ENCODE assay signal across 27 cellular contexts in genomic region chr17:80387071-80387470, GRCh38.
"Had no signal": no experiment of that assay in that cellular context is flagged by ENCODE, and none has a peak within 500 bp of the region (broad histone marks: within the 10 kb centered on the region; RNA-seq: fewer than 3 reads in every experiment).

No MANE protein-coding gene starts in this region.

- H3K27ac Mint-ChIP-seq: activated CD4-positive, alpha-beta memory T cell treated with anti-CD3 and anti-CD28 coated beads for 36 hours; activated CD4-positive, alpha-beta T cell treated with anti-CD3 and anti-CD28 coated beads, Interleukin-2, amount 10 ng/mL, durations not matched to agents 24 days and 14 days; activated naive CD4-positive, alpha-beta T cell treated with anti-CD3 and anti-CD28 coated beads for 36 hours; activated naive CD8-positive, alpha-beta T cell treated with anti-CD3 and anti-CD28 coated beads, Interleukin-2, amount 50 U/mL, for 24 hours; activated T-helper 2 cell treated with anti-CD3 and anti-CD28 coated beads, Interferon-gamma antibody, Interleukin-2, Interleukin-4, amounts not matched to agents 10 μg/mL and 5 μg/mL and 100 μg/mL, durations not matched to agents 14 hours and 24 hours and 36 hours had no signal

- DNase-seq: activated CD4-positive, alpha-beta memory T cell treated with anti-CD3 and anti-CD28 coated beads for 36 hours; activated CD4-positive, alpha-beta T cell treated with anti-CD3 and anti-CD28 coated beads, Interleukin-2, amount 10 ng/mL, durations not matched to agents 24 days and 14 days; activated CD4-positive, CD25-positive, alpha-beta regulatory T cell treated with anti-CD3 and anti-CD28 coated beads, Interleukin-2, amount 50 U/mL, for 72 hours; activated naive CD4-positive, alpha-beta T cell treated with anti-CD3 and anti-CD28 coated beads for 36 hours; activated naive CD8-positive, alpha-beta T cell treated with anti-CD3 and anti-CD28 coated beads, Interleukin-2, amount 50 U/mL, for 24 hours; amygdala; central memory CD4-positive, alpha-beta T cell; effector memory CD4-positive, alpha-beta T cell; erythroblast; gastrocnemius medialis; glutamatergic neuron; left cardiac atrium; left ventricle myocardium superior; mucosa of descending colon; retina; SJCRH30; stimulated activated CD4-positive, alpha-beta T cell treated with anti-CD3 and anti-CD28 coated beads, Interleukin-15, amount 100 ng/mL, for 24 hours; stimulated activated CD4-positive, alpha-beta T cell treated with anti-CD3 and anti-CD28 coated beads, Interleukin-2, amount 100 ng/mL, for 24 hours; stimulated activated naive CD4-positive, alpha-beta T cell; T-helper 2 cell; tibial artery had no signal

- H3K4me1 ChIP-seq: gastrocnemius medialis, prostate gland, suprapubic skin, tibial artery had no signal

- H3K9me3 ChIP-seq: gastrocnemius medialis, mucosa of descending colon, neutrophil, prostate gland, SJCRH30, suprapubic skin, tibial artery had no signal

- H3K4me3 ChIP-seq: gastrocnemius medialis, mucosa of descending colon, prostate gland, SJCRH30, suprapubic skin, tibial artery had no signal

- H3K4me1 Mint-ChIP-seq: activated CD4-positive, alpha-beta T cell treated with anti-CD3 and anti-CD28 coated beads, Interleukin-2, amount 10 ng/mL, durations not matched to agents 24 days and 14 days; activated naive CD8-positive, alpha-beta T cell treated with anti-CD3 and anti-CD28 coated beads, Interleukin-2, amount 50 U/mL, for 24 hours had no signal

- H3K27me3 ChIP-seq: gastrocnemius medialis, neutrophil, SJCRH30, suprapubic skin, tibial artery had no signal

- H3K9me3 Mint-ChIP-seq: activated CD4-positive, alpha-beta memory T cell treated with anti-CD3 and anti-CD28 coated beads for 36 hours; activated CD4-positive, alpha-beta T cell treated with anti-CD3 and anti-CD28 coated beads, Interleukin-2, amount 10 ng/mL, durations not matched to agents 24 days and 14 days; activated naive CD4-positive, alpha-beta T cell treated with anti-CD3 and anti-CD28 coated beads for 36 hours; activated naive CD8-positive, alpha-beta T cell treated with anti-CD3 and anti-CD28 coated beads, Interleukin-2, amount 50 U/mL, for 24 hours; activated T-helper 2 cell treated with anti-CD3 and anti-CD28 coated beads, Interferon-gamma antibody, Interleukin-2, Interleukin-4, amounts not matched to agents 10 μg/mL and 5 μg/mL and 100 μg/mL, durations not matched to agents 14 hours and 24 hours and 36 hours; natural killer cell treated with Interleukin-12 subunit alpha and Interleukin-12 subunit beta and Interleukin-15 and Interleukin-18, amount 100 ng/mL, for 72 hours had no signal

- H3K27me3 Mint-ChIP-seq: activated CD4-positive, alpha-beta memory T cell treated with anti-CD3 and anti-CD28 coated beads for 36 hours; activated CD4-positive, alpha-beta T cell treated with anti-CD3 and anti-CD28 coated beads, Interleukin-2, amount 10 ng/mL, durations not matched to agents 24 days and 14 days; activated naive CD8-positive, alpha-beta T cell treated with anti-CD3 and anti-CD28 coated beads, Interleukin-2, amount 50 U/mL, for 24 hours; natural killer cell treated with Interleukin-12 subunit alpha and Interleukin-12 subunit beta and Interleukin-15 and Interleukin-18, amount 100 ng/mL, for 72 hours had no signal

- ATAC-seq: activated naive CD8-positive, alpha-beta T cell treated with anti-CD3 and anti-CD28 coated beads, Interleukin-2, amount 50 U/mL, for 24 hours; gastrocnemius medialis; left cardiac atrium; left ventricle myocardium superior; mucosa of descending colon; SK-N-SH treated with all-trans-retinoic acid at 6 μM for 48 hours had no signal

- H3K27ac ChIP-seq: gastrocnemius medialis, neutrophil, prostate gland, SJCRH30, suprapubic skin, tibial artery had no signal

- H3K4me3 Mint-ChIP-seq: activated CD4-positive, alpha-beta memory T cell treated with anti-CD3 and anti-CD28 coated beads for 36 hours; activated CD4-positive, alpha-beta T cell treated with anti-CD3 and anti-CD28 coated beads, Interleukin-2, amount 10 ng/mL, durations not matched to agents 24 days and 14 days; activated naive CD4-positive, alpha-beta T cell treated with anti-CD3 and anti-CD28 coated beads for 36 hours; activated naive CD8-positive, alpha-beta T cell treated with anti-CD3 and anti-CD28 coated beads, Interleukin-2, amount 50 U/mL, for 24 hours; natural killer cell treated with Interleukin-12 subunit alpha and Interleukin-12 subunit beta and Interleukin-15 and Interleukin-18, amount 100 ng/mL, for 72 hours had no signal

- H3K36me3 ChIP-seq: SJCRH30 had no signal
